In the genomic region with DNA sequence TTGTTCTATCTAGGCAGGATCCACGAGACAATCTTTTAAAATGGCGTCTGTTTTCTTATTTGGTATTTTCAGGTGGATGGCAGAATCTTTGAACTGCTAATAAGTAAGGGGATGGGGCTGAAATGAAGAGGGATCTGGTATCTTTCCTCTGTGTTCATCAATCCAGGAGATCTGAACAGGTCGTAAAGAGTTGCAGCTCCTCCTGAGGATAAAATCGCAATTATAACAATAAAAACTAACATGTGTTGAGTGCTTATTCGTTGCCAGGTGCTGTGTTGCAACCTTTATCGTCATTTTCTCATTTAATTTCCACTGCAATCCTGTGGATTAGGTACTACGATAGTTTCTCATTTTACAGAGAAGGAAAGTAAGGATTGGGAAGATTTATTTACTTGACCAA, we compare ENCODE assay signal across 17 cellular contexts.
"Had no signal": no experiment of that assay in that cellular context is flagged by ENCODE, and none has a peak within 500 bp of the region (broad histone marks: within the 10 kb centered on the region; RNA-seq: fewer than 3 reads in every experiment).

No MANE protein-coding gene starts in this region.

- H3K27me3 ChIP-seq: right lobe of liver had no signal

- ATAC-seq: body of pancreas; foreskin keratinocyte; left lobe of liver; pancreas; right lobe of liver; stimulated activated naive B cell treated with anti-CD40 and anti-IgM and Interleukin-4, amounts not matched to agents 10 μg/mL and 1 μg/mL and 100 μg/mL, for 72 hours had no signal

- H3K27ac ChIP-seq: body of pancreas, dorsolateral prefrontal cortex, epithelial cell of prostate, foreskin keratinocyte, pancreas, right lobe of liver, thoracic aorta had no signal

- H3K27ac Mint-ChIP-seq: activated naive CD8-positive, alpha-beta T cell; stimulated activated naive B cell treated with anti-CD40 and anti-IgM and Interleukin-4, amounts not matched to agents 10 μg/mL and 1 μg/mL and 100 μg/mL, for 72 hours had no signal

- H3K36me3 ChIP-seq: pancreas, right lobe of liver, thoracic aorta had no signal

- DNase-seq: activated CD4-positive, alpha-beta T cell treated with anti-CD3 and anti-CD28 coated beads, Interleukin-2, amount 50 U/mL, for 48 hours; amniotic stem cell; body of pancreas; dorsolateral prefrontal cortex; foreskin keratinocyte; glutamatergic neuron; islet precursor cell; midbrain; pancreas; right lobe of liver; stimulated activated naive B cell treated with anti-CD40 and anti-IgM and Interleukin-4, amounts not matched to agents 10 μg/mL and 1 μg/mL and 100 μg/mL, for 72 hours; SW 1271 had no signal

- H3K36me3 Mint-ChIP-seq: activated naive CD8-positive, alpha-beta T cell; stimulated activated naive B cell treated with anti-CD40 and anti-IgM and Interleukin-4, amounts not matched to agents 10 μg/mL and 1 μg/mL and 100 μg/mL, for 72 hours had no signal

- H3K9me3 ChIP-seq: body of pancreas, pancreas, right lobe of liver, thoracic aorta had no signal

- H3K9me3 Mint-ChIP-seq: stimulated activated naive B cell treated with anti-CD40 and anti-IgM and Interleukin-4, amounts not matched to agents 10 μg/mL and 1 μg/mL and 100 μg/mL, for 72 hours had no signal

- H3K4me3 ChIP-seq: body of pancreas, dorsolateral prefrontal cortex, lung, pancreas, right lobe of liver, thoracic aorta had no signal

- H3K4me3 Mint-ChIP-seq: activated naive CD8-positive, alpha-beta T cell; stimulated activated naive B cell treated with anti-CD40 and anti-IgM and Interleukin-4, amounts not matched to agents 10 μg/mL and 1 μg/mL and 100 μg/mL, for 72 hours had no signal
